ENCODE assay signal across 18 cellular contexts in genomic region chr13:26420282-26420960, GRCh38.
"Had no signal": no experiment of that assay in that cellular context is flagged by ENCODE, and none has a peak within 500 bp of the region (broad histone marks: within the 10 kb centered on the region; RNA-seq: fewer than 3 reads in every experiment).

No MANE protein-coding gene starts in this region.

- DNase-seq: activated CD4-positive, alpha-beta memory T cell treated with anti-CD3 and anti-CD28 coated beads, Interleukin-2, amount 10 ng/mL, durations not matched to agents 7 days and 5 days; activated CD4-positive, alpha-beta T cell treated with anti-CD3 and anti-CD28 coated beads for 48 hours; activated CD4-positive, CD25-positive, alpha-beta regulatory T cell; activated CD8-positive, alpha-beta memory T cell treated with anti-CD3 and anti-CD28 coated beads, Interleukin-2, amount 10 ng/mL, durations not matched to agents 7 days and 5 days; activated naive CD8-positive, alpha-beta T cell treated with anti-CD3 and anti-CD28 coated beads, Interleukin-2, amount 10 ng/mL, durations not matched to agents 7 days and 5 days; caudate nucleus; dorsolateral prefrontal cortex; foreskin keratinocyte; hypothalamus; T-helper 9 cell had no signal

- H3K27ac ChIP-seq: dorsolateral prefrontal cortex, foreskin keratinocyte, skin epidermis had no signal

- H3K9me3 Mint-ChIP-seq: activated CD4-positive, alpha-beta memory T cell treated with anti-CD3 and anti-CD28 coated beads, Interleukin-2, amount 10 ng/mL, durations not matched to agents 7 days and 5 days; activated naive CD8-positive, alpha-beta T cell treated with anti-CD3 and anti-CD28 coated beads, Interleukin-2, amount 10 ng/mL, durations not matched to agents 7 days and 5 days; stimulated activated naive CD8-positive, alpha-beta T cell treated with anti-CD3 and anti-CD28 coated beads, Interleukin-15, Interleukin-2, amounts not matched to agents 100 ng/mL and 50 ng/mL, for 24 hours; type B pancreatic cell had no signal

- H3K4me1 ChIP-seq: foreskin keratinocyte had no signal

- ATAC-seq: activated CD8-positive, alpha-beta memory T cell treated with anti-CD3 and anti-CD28 coated beads, Interleukin-2, amount 10 ng/mL, durations not matched to agents 7 days and 5 days; foreskin keratinocyte; left lobe of liver had no signal

- H3K27me3 ChIP-seq: dorsolateral prefrontal cortex had no signal

- FAIRE-seq: colon, keratinocyte had no signal

- H3K36me3 Mint-ChIP-seq: activated CD8-positive, alpha-beta memory T cell treated with anti-CD3 and anti-CD28 coated beads, Interleukin-2, amount 10 ng/mL, durations not matched to agents 7 days and 5 days; activated naive CD8-positive, alpha-beta T cell treated with anti-CD3 and anti-CD28 coated beads, Interleukin-2, amount 10 ng/mL, durations not matched to agents 7 days and 5 days; mesothelial cell of epicardium; type B pancreatic cell had no signal

- H3K4me3 ChIP-seq: dorsolateral prefrontal cortex, lung, skin epidermis had no signal

- H3K27ac Mint-ChIP-seq: activated CD4-positive, alpha-beta memory T cell treated with anti-CD3 and anti-CD28 coated beads, Interleukin-2, amount 10 ng/mL, durations not matched to agents 7 days and 5 days; activated CD8-positive, alpha-beta memory T cell treated with anti-CD3 and anti-CD28 coated beads, Interleukin-2, amount 10 ng/mL, durations not matched to agents 7 days and 5 days; activated naive CD8-positive, alpha-beta T cell treated with anti-CD3 and anti-CD28 coated beads, Interleukin-2, amount 10 ng/mL, durations not matched to agents 7 days and 5 days; mesothelial cell of epicardium; stimulated activated naive CD8-positive, alpha-beta T cell treated with anti-CD3 and anti-CD28 coated beads, Interleukin-15, Interleukin-2, amounts not matched to agents 100 ng/mL and 50 ng/mL, for 24 hours; type B pancreatic cell had no signal
